In the genomic region with DNA sequence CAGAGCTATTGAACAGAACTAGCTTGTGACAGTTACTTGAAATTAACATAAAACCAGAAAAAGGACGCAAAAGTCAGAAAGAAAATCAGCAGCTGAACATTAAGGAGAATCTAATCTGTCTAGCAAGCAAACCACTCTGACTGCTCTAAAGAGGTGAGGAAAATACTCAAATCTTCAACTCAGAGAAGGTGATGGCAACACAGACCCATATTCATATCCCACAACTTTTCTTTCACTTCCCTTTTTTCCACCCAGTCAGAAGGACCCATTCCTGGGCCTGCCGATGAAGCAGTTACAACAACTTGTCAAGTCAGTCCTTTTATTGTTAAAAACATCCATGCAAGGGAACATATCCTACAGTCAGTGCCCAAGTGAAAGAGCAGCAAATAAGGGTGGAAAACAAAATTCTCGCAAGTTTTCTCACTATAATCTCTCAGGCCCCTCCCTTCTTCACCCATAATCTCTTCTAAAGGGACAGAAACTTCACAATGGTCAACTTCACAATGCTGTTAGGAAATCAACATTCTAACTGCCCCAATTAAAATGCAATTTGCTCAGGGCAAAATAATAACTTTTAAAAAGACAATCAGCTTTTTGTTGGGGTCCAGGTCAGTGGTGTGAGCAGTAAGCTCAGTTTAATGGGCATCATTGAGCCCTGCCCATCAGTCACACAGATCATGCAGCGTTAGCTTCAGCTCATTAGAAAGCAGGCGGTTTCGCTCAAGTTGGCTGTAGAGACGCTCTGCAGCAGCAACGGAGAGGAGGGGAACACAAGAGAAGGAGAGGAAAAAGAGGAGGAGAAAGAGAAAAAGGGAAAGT, we compare ENCODE assay signal across 12 cellular contexts. TPM values are rescaled to one million over a fixed set of nuclear protein-coding genes. Genes with fewer than 3 reads are reported as not detected.
A peak's percentile ranks its signal among the peaks of the same experiment; 100 is the strongest.
DNase-seq lines count a peak whose midpoint lies in the region; ATAC-seq and TF ChIP-seq lines count a peak whose summit lies in the region.
"Had no signal": no experiment of that assay in that cellular context is flagged by ENCODE, and none has a peak within 500 bp of the region (broad histone marks: within the 10 kb centered on the region; RNA-seq: fewer than 3 reads in every experiment).

No MANE protein-coding gene starts in this region.

- H3K27me3 ChIP-seq in lower lobe of right lung (ENCODE audit: low read depth) (no peaks in the 10 kb centered on the region), gastrocnemius medialis (no peaks in the 10 kb centered on the region)

- TF ChIP-seq CTCF in lower lobe of right lung (IDR thresholded peaks at IDR 0.05): no peak
- TF ChIP-seq CTCF in gastrocnemius medialis (IDR thresholded peaks at IDR 0.05 in 4 of 5, conservative IDR thresholded peaks at IDR 0.05 in 1 of 5): no peak

- intact Hi-C loops in lower lobe of right lung (cut with DNase I): no loop called here
- intact Hi-C loops in gastrocnemius medialis (cut with DNase I; ENCODE audit: low total_unique reads): no loop called here

- TF ChIP-seq POLR2A in gastrocnemius medialis (IDR thresholded peaks at IDR 0.05): no peak

- H3K36me3 ChIP-seq in lower lobe of right lung (peaks cover 74% of the 10 kb centered on the region), gastrocnemius medialis (peaks cover 0 to 26% of the 10 kb centered on the region in 2 donors)

- DNase-seq in CD1c-positive myeloid dendritic cell (ENCODE audit: extremely low spot score) (peak; percentile 85), SIG-M5 (lab: John Stamatoyannopoulos, UW) (peak; percentile 85), lower lobe of right lung (no peak), NCI-H146 (lab: John Stamatoyannopoulos, UW) (no peak), gastrocnemius medialis (no peak), NCI-H446 (lab: John Stamatoyannopoulos, UW) (no peak)
- DNase-seq: GDM1, NCI-H1417 had no signal

- H3K9me3 ChIP-seq in lower lobe of right lung (no peaks in the 10 kb centered on the region), gastrocnemius medialis (no peaks in the 10 kb centered on the region)

- peak overlapping the region; percentile 94 for H3K27ac ChIP-seq in lower lobe of right lung
- peak overlapping the region in 1 of 4 donors; percentile 16 for H3K27ac ChIP-seq in gastrocnemius medialis

- in situ Hi-C loops in gastrocnemius medialis (cut with MboI; ENCODE audit: low sequenced_read_pairs in 4 of 4): no loop called here

- peak; percentile 54 for ATAC-seq in GM21529 (IDR thresholded peaks at IDR 0.05; ENCODE audit: unreplicated experiment)
- ATAC-seq in lower lobe of right lung: no peak
- no peak for ATAC-seq in gastrocnemius medialis
- no peak for ATAC-seq in HG02885 (IDR thresholded peaks at IDR 0.05; ENCODE audit: poor library complexity, unreplicated experiment)
- ATAC-seq: HCT116 had no signal

- H3K4me1 ChIP-seq in lower lobe of right lung: peaks cover 54% of the 10 kb centered on the region
- H3K4me1 ChIP-seq in gastrocnemius medialis: no peaks in the 10 kb centered on the region

- H3K4me3 ChIP-seq in lower lobe of right lung: no peak overlapping the region
- H3K4me3 ChIP-seq in gastrocnemius medialis: no peak overlapping the region

RNA-seq across cellular contexts. Expression of gene NUP210L, which starts 3.6 kb away (rescaled TPM):
- total RNA-seq in lower lobe of right lung (1.7 TPM), gastrocnemius medialis (under 1 TPM in 3 of 4 donors, not detected in 1; 0.07 to 0.24 (median 0.10) TPM)

RNA-seq across cellular contexts. Expression of gene TPM3, which starts 33.4 kb away (rescaled TPM):
- 334 TPM for total RNA-seq in lower lobe of right lung
- total RNA-seq in gastrocnemius medialis: 1,000 to 10,000 TPM; 1,776 to 3,699 (median 2,786) TPM

RNA-seq across cellular contexts. Expression of gene CFAP141, which starts 47.6 kb away (rescaled TPM):
- total RNA-seq in lower lobe of right lung: 2.8 TPM
- not detected for total RNA-seq in gastrocnemius medialis
- total RNA-seq: liver had no signal

Comparison
In these comparisons a context has a peak if more than half of its experiments do, and no peak if none do; other contexts are left out.
1. DNase-seq: peak in CD1c-positive myeloid dendritic cell (single experiment) and SIG-M5 (single experiment); none in lower lobe of right lung (single experiment), NCI-H146 (single experiment), gastrocnemius medialis (0 of 2) and NCI-H446 (0 of 2).